In the genomic region with DNA sequence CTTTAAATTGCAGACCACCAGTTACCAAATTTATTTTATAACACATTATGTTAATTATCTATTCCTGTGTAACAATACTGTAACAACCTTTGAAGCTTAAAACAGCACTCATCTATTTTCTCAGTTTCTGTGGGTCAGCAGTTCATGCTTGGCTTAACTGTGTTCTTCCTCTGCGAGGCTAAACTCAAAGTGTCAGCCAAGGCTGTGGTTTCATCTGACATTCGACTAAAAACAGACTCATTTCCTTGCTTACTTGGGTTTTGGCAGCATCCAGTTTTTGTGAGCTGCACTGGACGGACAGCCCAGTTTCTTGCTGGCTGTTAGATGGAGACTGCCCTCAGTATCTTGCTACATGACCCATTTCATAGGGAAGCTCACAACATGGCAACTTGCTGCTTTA, we compare ENCODE assay signal across 14 cellular contexts.
DNase-seq lines count a peak whose midpoint lies in the region; ATAC-seq and TF ChIP-seq lines count a peak whose summit lies in the region.
"Had no signal": no experiment of that assay in that cellular context is flagged by ENCODE, and none has a peak within 500 bp of the region (broad histone marks: within the 10 kb centered on the region; RNA-seq: fewer than 3 reads in every experiment).

No MANE protein-coding gene starts in this region.

- H3K27ac ChIP-seq in GM23338 (ENCODE audit: low read depth) (no peak overlapping the region), mesenchymal stem cell (ENCODE audit: low read length, poor library complexity, severe bottlenecking) (no peak overlapping the region)
- H3K27ac ChIP-seq: breast epithelium, foreskin keratinocyte had no signal

- no peak overlapping the region for H3K4me3 Mint-ChIP-seq in GM23338
- H3K4me3 Mint-ChIP-seq: T-cell had no signal

- H3K36me3 ChIP-seq in GM23338 (ENCODE audit: insufficient read depth): no peaks in the 10 kb centered on the region
- H3K36me3 ChIP-seq in mesenchymal stem cell (ENCODE audit: control insufficient read depth in 1 of 2, insufficient read depth in 2 of 2, low read depth in 1 of 2, low read length in 2 of 2): no peaks in the 10 kb centered on the region
- H3K36me3 ChIP-seq: breast epithelium had no signal

- no peak overlapping the region for H2BK15ac ChIP-seq in mesenchymal stem cell (ENCODE audit: low read depth, poor library complexity, severe bottlenecking)

- no peaks in the 10 kb centered on the region for H3K79me1 ChIP-seq in mesenchymal stem cell (replicated peaks; ENCODE audit: low read length, poor library complexity, severe bottlenecking)

- no peak overlapping the region for H3K23ac ChIP-seq in mesenchymal stem cell (ENCODE audit: low read length in 2 of 2)

- H3K4me2 ChIP-seq in GM23338 (no peak overlapping the region), mesenchymal stem cell (ENCODE audit: low read length, poor library complexity, severe bottlenecking) (no peak overlapping the region)

- no peak overlapping the region for H3K18ac ChIP-seq in mesenchymal stem cell (ENCODE audit: low read depth in 1 of 2, low read length in 2 of 2)

- no peak overlapping the region for H3K4ac ChIP-seq in mesenchymal stem cell (ENCODE audit: low read depth in 1 of 2, low read length in 2 of 2)

- no peak overlapping the region for H2BK12ac ChIP-seq in mesenchymal stem cell (ENCODE audit: low read length in 2 of 2)

- H3K27me3 ChIP-seq in GM23338 (ENCODE audit: insufficient read depth): no peaks in the 10 kb centered on the region
- H3K27me3 ChIP-seq in mesenchymal stem cell (ENCODE audit: control insufficient read depth in 1 of 2, insufficient read depth in 1 of 2, low read length in 2 of 2): no peaks in the 10 kb centered on the region
- H3K27me3 ChIP-seq: breast epithelium, foreskin keratinocyte had no signal

- no peak overlapping the region for H3K4me3 ChIP-seq in GM23338
- H3K4me3 ChIP-seq in mesenchymal stem cell (ENCODE audit: insufficient read depth in 1 of 2, low read depth in 1 of 2, low read length in 2 of 2): no peak overlapping the region
- H3K4me3 ChIP-seq: breast epithelium had no signal

- H2BK120ac ChIP-seq in mesenchymal stem cell (ENCODE audit: low read depth, low read length): no peak overlapping the region

- no peaks in the 10 kb centered on the region for H3K9me2 ChIP-seq in GM23338 (ENCODE audit: insufficient read depth)

- H3F3A ChIP-seq in GM23338 (replicated peaks; ENCODE audit: low read depth): no peaks in the 10 kb centered on the region

- 27% methylated on average over 3 of the region's 3 CpGs for WGBS in mesenchymal stem cell

- no peak overlapping the region for H3K14ac ChIP-seq in mesenchymal stem cell (ENCODE audit: low read length in 2 of 2)

- no peak overlapping the region for H4K8ac ChIP-seq in mesenchymal stem cell (ENCODE audit: low read length)

- H4K91ac ChIP-seq in mesenchymal stem cell (ENCODE audit: low read length): no peak overlapping the region

- H3K27me3 Mint-ChIP-seq in GM23338 (ENCODE audit: insufficient read depth, low read depth, poor library complexity): peaks cover 2% of the 10 kb centered on the region

- no peak for TF ChIP-seq CTCF in GM23338 (conservative IDR thresholded peaks at IDR 0.05; ENCODE audit: low read depth in 2 of 2)

- H2BK5ac ChIP-seq in mesenchymal stem cell (ENCODE audit: low read depth, low read length, poor library complexity, severe bottlenecking): no peak overlapping the region

- no peaks in the 10 kb centered on the region for H3K79me2 ChIP-seq in GM23338 (replicated peaks; ENCODE audit: insufficient read depth)

- no peaks in the 10 kb centered on the region for H3K36me3 Mint-ChIP-seq in GM23338 (ENCODE audit: low read depth)
- H3K36me3 Mint-ChIP-seq: T-cell had no signal

- DNase-seq in GM23338 (ENCODE audit: low spot score) (no peak), left kidney (ENCODE audit: low read depth, low spot score) (peak; percentile 11), mesenchymal stem cell (no peak), superior temporal gyrus (ENCODE audit: extremely low spot score) (no peak), germinal center (ENCODE audit: low spot score) (no peak), hypothalamus (lab: John Stamatoyannopoulos, UW) (no peak)
- DNase-seq: Caco-2, foreskin keratinocyte, IMR-90, NCI-H526 treated with DMSO at 0.1 percent for 48 hours, T-cell had no signal

- H4K20me1 ChIP-seq in GM23338 (replicated peaks; ENCODE audit: insufficient read depth): no peaks in the 10 kb centered on the region

- H3K9me3 ChIP-seq in mesenchymal stem cell (ENCODE audit: control insufficient read depth, low read length): no peaks in the 10 kb centered on the region
- H3K9me3 ChIP-seq: breast epithelium, Caco-2 had no signal

- no peak overlapping the region for H3K27ac Mint-ChIP-seq in GM23338
- H3K27ac Mint-ChIP-seq: T-cell had no signal

- H2AFZ ChIP-seq in GM23338: peak overlapping the region; percentile 10; the same call in 1 of the 2 replicates
- H2AFZ ChIP-seq in mesenchymal stem cell (ENCODE audit: low read depth, low read length): no peak overlapping the region

- no peak overlapping the region for H3K9ac ChIP-seq in mesenchymal stem cell (ENCODE audit: low read length)

- ATAC-seq in GM18861 (IDR thresholded peaks at IDR 0.05; ENCODE audit: unreplicated experiment) (peak; percentile 91), GM23338 (no peak), HG03520 (IDR thresholded peaks at IDR 0.05; ENCODE audit: unreplicated experiment) (peak; percentile 68)
- ATAC-seq: foreskin keratinocyte, T-cell had no signal

- no peak overlapping the region for H2AK5ac ChIP-seq in mesenchymal stem cell (ENCODE audit: low read length, severe bottlenecking)

- H3K9me3 Mint-ChIP-seq in GM23338: no peaks in the 10 kb centered on the region
- H3K9me3 Mint-ChIP-seq: T-cell had no signal

- peaks cover 6% of the 10 kb centered on the region for H3K4me1 Mint-ChIP-seq in GM23338
- H3K4me1 Mint-ChIP-seq: T-cell had no signal

- H3K4me1 ChIP-seq in GM23338 (ENCODE audit: insufficient read depth): peaks cover 7% of the 10 kb centered on the region; the same call in 1 of the 2 replicates
- H3K4me1 ChIP-seq in mesenchymal stem cell (ENCODE audit: control insufficient read depth, insufficient read depth, low read depth, low read length): no peaks in the 10 kb centered on the region
- H3K4me1 ChIP-seq: breast epithelium, Caco-2, foreskin keratinocyte had no signal

TF ChIP-seq in GM23338, 12 proteins besides CTCF, POLR2A, EP300 and RAD21:
- TF ChIP-seq NANOG (IDR thresholded peaks at IDR 0.05; ENCODE audit: borderline replicate concordance) (no peak), ZNF331 (CRISPR knock-in tag; IDR thresholded peaks at IDR 0.05; ENCODE audit: low read depth) (no peak), EZH2phosphoT487 (IDR thresholded peaks at IDR 0.05; ENCODE audit: unreplicated experiment) (no peak), CREB1 (CRISPR knock-in tag; IDR thresholded peaks at IDR 0.05; ENCODE audit: low read depth) (no peak), JUNB (IDR thresholded peaks at IDR 0.05; ENCODE audit: unreplicated experiment) (no peak), EZH2 (IDR thresholded peaks at IDR 0.05; ENCODE audit: low read depth, unreplicated experiment) (no peak), POLR2AphosphoS5 (IDR thresholded peaks at IDR 0.05; ENCODE audit: low read depth) (no peak), REST (IDR thresholded peaks at IDR 0.05; ENCODE audit: unreplicated experiment) (no peak)
- TF ChIP-seq, protein P1, sequence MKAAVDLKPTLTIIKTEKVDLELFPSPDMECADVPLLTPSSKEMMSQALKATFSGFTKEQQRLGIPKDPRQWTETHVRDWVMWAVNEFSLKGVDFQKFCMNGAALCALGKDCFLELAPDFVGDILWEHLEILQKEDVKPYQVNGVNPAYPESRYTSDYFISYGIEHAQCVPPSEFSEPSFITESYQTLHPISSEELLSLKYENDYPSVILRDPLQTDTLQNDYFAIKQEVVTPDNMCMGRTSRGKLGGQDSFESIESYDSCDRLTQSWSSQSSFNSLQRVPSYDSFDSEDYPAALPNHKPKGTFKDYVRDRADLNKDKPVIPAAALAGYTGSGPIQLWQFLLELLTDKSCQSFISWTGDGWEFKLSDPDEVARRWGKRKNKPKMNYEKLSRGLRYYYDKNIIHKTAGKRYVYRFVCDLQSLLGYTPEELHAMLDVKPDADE (IDR thresholded peaks at IDR 0.05): no peak
